In the genomic region with DNA sequence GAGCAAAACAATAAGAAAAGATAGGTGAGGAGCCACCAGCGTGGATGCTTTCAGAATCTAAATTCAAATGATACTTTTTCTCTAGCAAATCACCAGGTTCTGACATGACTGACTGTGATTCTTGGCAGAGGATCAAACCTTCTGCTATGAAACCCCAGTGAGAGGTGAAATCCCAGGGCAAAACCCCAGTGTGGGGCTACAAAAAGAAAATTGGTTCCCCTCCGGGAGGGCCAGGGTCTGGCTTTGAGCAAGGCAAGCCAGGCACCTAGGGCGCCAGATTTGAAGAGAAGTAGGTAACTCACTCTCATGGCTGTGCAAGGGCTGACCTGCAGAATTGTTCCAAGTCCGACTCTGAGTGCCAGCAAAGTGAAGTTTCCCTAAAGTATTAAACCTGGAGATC, we compare ENCODE assay signal across 2 cellular contexts.
TF ChIP-seq lines count a peak whose summit lies in the region.

No MANE protein-coding gene starts in this region.

TF ChIP-seq in liver, 16 proteins besides CTCF, POLR2A, EP300 and RAD21:
- TF ChIP-seq GABPA (IDR thresholded peaks at IDR 0.05 in 1 of 2, conservative IDR thresholded peaks at IDR 0.05 in 1 of 2) (no peak), MAX (IDR thresholded peaks at IDR 0.05) (no peak), REST (IDR thresholded peaks at IDR 0.05) (no peak), YY1 (IDR thresholded peaks at IDR 0.05) (no peak), TAF1 (conservative IDR thresholded peaks at IDR 0.05) (no peak), HNF4G (IDR thresholded peaks at IDR 0.05) (no peak), SP1 (IDR thresholded peaks at IDR 0.05) (no peak), RXRA (IDR thresholded peaks at IDR 0.05) (no peak), HNF4A (conservative IDR thresholded peaks at IDR 0.05) (no peak), JUND (IDR thresholded peaks at IDR 0.05) (no peak), FOXA2 (IDR thresholded peaks at IDR 0.05) (no peak), FOXA1 (IDR thresholded peaks at IDR 0.05) (no peak), NR2F2 (IDR thresholded peaks at IDR 0.05) (no peak), EGR1 (IDR thresholded peaks at IDR 0.05; ENCODE audit: low read depth in 2 of 2) (no peak)
- TF ChIP-seq, protein P1, sequence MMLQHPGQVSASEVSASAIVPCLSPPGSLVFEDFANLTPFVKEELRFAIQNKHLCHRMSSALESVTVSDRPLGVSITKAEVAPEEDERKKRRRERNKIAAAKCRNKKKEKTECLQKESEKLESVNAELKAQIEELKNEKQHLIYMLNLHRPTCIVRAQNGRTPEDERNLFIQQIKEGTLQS (IDR thresholded peaks at IDR 0.05) = no peak

TF ChIP-seq in HepG2, 621 proteins besides CTCF, POLR2A, EP300 and RAD21:
- TF ChIP-seq ZNF546 (CRISPR knock-in tag; conservative IDR thresholded peaks at IDR 0.05) = no peak
- TF ChIP-seq ZNF672 (CRISPR knock-in tag; IDR thresholded peaks at IDR 0.05) = no peak
- TF ChIP-seq ATRX (CRISPR knock-in tag; IDR thresholded peaks at IDR 0.05; ENCODE audit: borderline replicate concordance) = no peak
- no peak for TF ChIP-seq TEAD2 (CRISPR knock-in tag; IDR thresholded peaks at IDR 0.05)
- no peak for TF ChIP-seq KDM1A (CRISPR knock-in tag; IDR thresholded peaks at IDR 0.05)
- TF ChIP-seq ZNF569 (CRISPR knock-in tag; IDR thresholded peaks at IDR 0.05; ENCODE audit: borderline replicate concordance) = no peak
- TF ChIP-seq, protein P2, sequence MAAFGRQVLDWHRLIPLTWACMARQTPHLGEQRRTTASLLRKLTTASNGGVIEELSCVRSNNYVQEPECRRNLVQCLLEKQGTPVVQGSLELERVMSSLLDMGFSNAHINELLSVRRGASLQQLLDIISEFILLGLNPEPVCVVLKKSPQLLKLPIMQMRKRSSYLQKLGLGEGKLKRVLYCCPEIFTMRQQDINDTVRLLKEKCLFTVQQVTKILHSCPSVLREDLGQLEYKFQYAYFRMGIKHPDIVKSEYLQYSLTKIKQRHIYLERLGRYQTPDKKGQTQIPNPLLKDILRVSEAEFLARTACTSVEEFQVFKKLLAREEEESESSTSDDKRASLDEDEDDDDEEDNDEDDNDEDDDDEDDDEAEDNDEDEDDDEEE (CRISPR knock-in tag; IDR thresholded peaks at IDR 0.05) = no peak
- TF ChIP-seq ZNF513 (CRISPR knock-in tag; conservative IDR thresholded peaks at IDR 0.05) = no peak
- TF ChIP-seq ZMAT3 (CRISPR knock-in tag; conservative IDR thresholded peaks at IDR 0.05) = no peak
- TF ChIP-seq REXO4 (CRISPR knock-in tag; IDR thresholded peaks at IDR 0.05; ENCODE audit: borderline replicate concordance) = no peak
- TF ChIP-seq NKX3-1 (CRISPR knock-in tag; IDR thresholded peaks at IDR 0.05) = no peak
- TF ChIP-seq, protein P1 (CRISPR knock-in tag; IDR thresholded peaks at IDR 0.05) = no peak
- no peak for TF ChIP-seq ZNF282 (IDR thresholded peaks at IDR 0.05; ENCODE audit: partially characterized antibody)
- TF ChIP-seq NRL (CRISPR knock-in tag; IDR thresholded peaks at IDR 0.05; ENCODE audit: borderline replicate concordance) = no peak
- TF ChIP-seq ZNF530 (CRISPR knock-in tag; IDR thresholded peaks at IDR 0.05; ENCODE audit: low read depth) = no peak
- no peak for TF ChIP-seq ETV6 (CRISPR knock-in tag; conservative IDR thresholded peaks at IDR 0.05)
- no peak for TF ChIP-seq ZNF747 (CRISPR knock-in tag; IDR thresholded peaks at IDR 0.05; ENCODE audit: borderline replicate concordance)
- TF ChIP-seq BRCA1 (CRISPR knock-in tag; IDR thresholded peaks at IDR 0.05) = no peak
